ENCODE assay signal across 22 cellular contexts in the genomic region with DNA sequence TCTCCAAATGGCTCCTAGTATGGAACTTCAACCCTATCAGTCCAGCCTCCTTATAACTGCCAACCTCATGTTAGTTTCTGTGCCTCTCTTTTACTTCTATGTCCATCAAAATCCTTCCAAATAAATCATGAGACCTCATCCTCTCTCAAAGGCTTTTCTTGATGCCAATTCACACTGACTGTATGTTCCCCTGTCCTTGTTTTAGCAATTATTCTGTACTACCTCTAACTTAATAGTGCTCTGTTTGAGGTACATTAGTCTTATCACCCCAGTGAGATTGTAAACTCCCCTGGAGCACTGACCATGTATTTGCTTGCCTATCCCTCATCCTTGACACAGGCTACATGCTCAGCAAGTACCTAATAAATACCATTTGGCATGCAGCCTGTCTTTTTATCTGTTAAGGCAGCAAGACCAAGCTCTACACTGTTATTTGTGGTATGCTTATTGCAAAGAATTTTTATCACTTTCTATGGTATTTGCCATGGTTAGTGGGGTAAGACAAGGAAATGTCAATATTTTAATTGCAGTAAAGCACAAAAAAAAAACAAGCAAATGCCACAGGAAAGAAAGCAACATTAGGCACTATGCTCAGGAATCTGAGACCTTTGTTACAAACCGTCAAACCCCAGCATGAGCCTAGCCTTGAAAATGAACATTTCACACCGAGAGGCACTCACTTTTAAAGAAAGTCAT.
"Had no signal": no experiment of that assay in that cellular context is flagged by ENCODE, and none has a peak within 500 bp of the region (broad histone marks: within the 10 kb centered on the region; RNA-seq: fewer than 3 reads in every experiment).

No MANE protein-coding gene starts in this region.

- ATAC-seq: heart right ventricle; left colon; lower lobe of right lung; natural killer cell; psoas muscle; right cardiac atrium; stimulated activated naive CD8-positive, alpha-beta T cell treated with anti-CD3 and anti-CD28 coated beads, Interleukin-15, Interleukin-2, amounts not matched to agents 100 U/mL and 50 U/mL, for 24 hours; upper lobe of right lung had no signal

- H3K4me3 ChIP-seq: adrenal gland, heart right ventricle, lower lobe of right lung, ovary, psoas muscle, thyroid gland, upper lobe of right lung had no signal

- H3K9me3 ChIP-seq: adrenal gland, heart right ventricle, lower lobe of right lung, neutrophil, ovary, psoas muscle, thyroid gland, upper lobe of right lung had no signal

- H3K27ac ChIP-seq: adrenal gland, heart right ventricle, lower lobe of right lung, neutrophil, ovary, psoas muscle, thyroid gland, upper lobe of right lung had no signal

- H3K4me1 ChIP-seq: adrenal gland, heart right ventricle, lower lobe of right lung, psoas muscle, thyroid gland, upper lobe of right lung had no signal

- DNase-seq: activated CD4-positive, alpha-beta T cell treated with anti-CD3 and anti-CD28 coated beads for 1 hour; activated CD4-positive, alpha-beta T cell treated with anti-CD3 and anti-CD28 coated beads, Interleukin-2, amount 50 U/mL, for 1 hour; activated naive CD4-positive, alpha-beta T cell; activated T-cell treated with anti-CD3 and anti-CD28 coated beads, Interleukin-2, amount 50 U/mL, for 1 hour; adrenal gland; cerebellar nuclear complex; cortex of kidney; foreskin fibroblast; heart right ventricle; left colon; lower lobe of right lung; natural killer cell; ovary; psoas muscle; right cardiac atrium; stimulated activated CD4-positive, alpha-beta T cell treated with anti-CD3 and anti-CD28 coated beads, Interleukin-12 subunit alpha, Interleukin-12 subunit beta, amount 100 ng/mL, for 4 hours; stimulated activated CD4-positive, alpha-beta T cell treated with anti-CD3 and anti-CD28 coated beads, Interleukin-4, amount 100 ng/mL, for 4 hours; stimulated activated naive CD8-positive, alpha-beta T cell treated with anti-CD3 and anti-CD28 coated beads, Interleukin-15, Interleukin-2, amounts not matched to agents 100 U/mL and 50 U/mL, for 24 hours; substantia nigra; thyroid gland; upper lobe of right lung had no signal

- H3K36me3 ChIP-seq: adrenal gland, heart right ventricle, lower lobe of right lung, neutrophil, ovary, thyroid gland, upper lobe of right lung had no signal
